Comparison of ENCODE assay signal across 1 cellular context in genomic region chr4:172543249-172543648, GRCh38.
TF ChIP-seq lines count a peak whose summit lies in the region.

No MANE protein-coding gene starts in this region.

TF ChIP-seq in WTC11, 78 proteins besides CTCF, POLR2A, EP300 and RAD21 (continued from another document):
- TF ChIP-seq AFF4 (CRISPR knock-in tag; IDR thresholded peaks at IDR 0.05; ENCODE audit: borderline replicate concordance) (no peak), RORB (CRISPR knock-in tag; IDR thresholded peaks at IDR 0.05) (no peak), AR (CRISPR knock-in tag; IDR thresholded peaks at IDR 0.05) (no peak), HMGXB4 (CRISPR knock-in tag; IDR thresholded peaks at IDR 0.05) (no peak), GRHL2 (CRISPR knock-in tag; IDR thresholded peaks at IDR 0.05; ENCODE audit: insufficient replicate concordance, severe bottlenecking) (no peak), FOXP1 (CRISPR knock-in tag; IDR thresholded peaks at IDR 0.05; ENCODE audit: borderline replicate concordance) (no peak), MLX (CRISPR knock-in tag; IDR thresholded peaks at IDR 0.05) (no peak), RELA (CRISPR knock-in tag; IDR thresholded peaks at IDR 0.05; ENCODE audit: borderline replicate concordance) (no peak), ATF6 (CRISPR knock-in tag; IDR thresholded peaks at IDR 0.05) (no peak), ZNF532 (CRISPR knock-in tag; IDR thresholded peaks at IDR 0.05; ENCODE audit: borderline replicate concordance) (no peak), ETV6 (CRISPR knock-in tag; IDR thresholded peaks at IDR 0.05) (no peak), ZNF121 (CRISPR knock-in tag; IDR thresholded peaks at IDR 0.05) (no peak), ZBTB21 (CRISPR knock-in tag; IDR thresholded peaks at IDR 0.05; ENCODE audit: borderline replicate concordance) (no peak), EMX1 (CRISPR knock-in tag; IDR thresholded peaks at IDR 0.05) (no peak), TEAD1 (CRISPR knock-in tag; IDR thresholded peaks at IDR 0.05) (no peak)
